Comparison of ENCODE assay signal across 37 cellular contexts in genomic region chr9:83940590-83941303, GRCh38.
"Had no signal": no experiment of that assay in that cellular context is flagged by ENCODE, and none has a peak within 500 bp of the region (broad histone marks: within the 10 kb centered on the region; RNA-seq: fewer than 3 reads in every experiment).

No MANE protein-coding gene starts in this region.

- H3K9ac ChIP-seq: SK-N-SH had no signal

- H3K4me3 ChIP-seq: ascending aorta, cardiac muscle cell, MG63, Peyer's patch, SJSA1 had no signal

- H3K9me3 ChIP-seq: ascending aorta, MG63, Peyer's patch, SJSA1, SK-N-SH had no signal

- H3K4me2 ChIP-seq: SK-N-SH had no signal

- H3K36me3 ChIP-seq: cardiac muscle cell had no signal

- ATAC-seq: PC-3 had no signal

- H3K9me3 Mint-ChIP-seq: activated B cell treated with CpG ODN at 0.5 μM for 24 hours; activated CD4-positive, alpha-beta memory T cell treated with anti-CD3 and anti-CD28 coated beads for 36 hours; activated naive CD8-positive, alpha-beta T cell treated with anti-CD3 and anti-CD28 coated beads, Interleukin-2, amount 10 ng/mL, durations not matched to agents 7 days and 5 days; activated T-helper 2 cell treated with anti-CD3 and anti-CD28 coated beads, Interferon-gamma antibody, Interleukin-2, Interleukin-4, amounts not matched to agents 10 μg/mL and 5 μg/mL and 100 μg/mL, durations not matched to agents 14 hours and 24 hours and 36 hours had no signal

- H3K27ac Mint-ChIP-seq: activated B cell treated with CpG ODN at 0.5 μM for 24 hours; activated CD4-positive, alpha-beta memory T cell treated with anti-CD3 and anti-CD28 coated beads for 36 hours; activated naive CD8-positive, alpha-beta T cell treated with anti-CD3 and anti-CD28 coated beads, Interleukin-2, amount 10 ng/mL, durations not matched to agents 7 days and 5 days; activated T-helper 2 cell treated with anti-CD3 and anti-CD28 coated beads, Interferon-gamma antibody, Interleukin-2, Interleukin-4, amounts not matched to agents 10 μg/mL and 5 μg/mL and 100 μg/mL, durations not matched to agents 14 hours and 24 hours and 36 hours had no signal

- DNase-seq: activated B cell treated with CpG ODN at 0.5 μM for 24 hours; activated CD4-positive, alpha-beta memory T cell treated with anti-CD3 and anti-CD28 coated beads for 36 hours; activated CD4-positive, alpha-beta T cell treated with anti-CD3 and anti-CD28 coated beads for 4 hours; activated CD4-positive, alpha-beta T cell treated with anti-CD3 and anti-CD28 coated beads, Interleukin-2, amount 50 U/mL, for 1 hour; activated CD4-positive, CD25-positive, alpha-beta regulatory T cell treated with anti-CD3 and anti-CD28 coated beads, Interleukin-2, amount 50 U/mL, for 72 hours; activated CD8-positive, alpha-beta memory T cell treated with anti-CD3 and anti-CD28 coated beads, Interleukin-2, amount 50 U/mL, for 4 hours; activated gamma-delta T cell; activated naive CD4-positive, alpha-beta T cell treated with anti-CD3 and anti-CD28 coated beads, Interleukin-2, amount 50 U/mL, for 16 hours; activated naive CD8-positive, alpha-beta T cell treated with anti-CD3 and anti-CD28 coated beads, Interleukin-2, amount 10 ng/mL, durations not matched to agents 7 days and 5 days; activated T-cell treated with anti-CD3 and anti-CD28 coated beads, Interleukin-2, amount 50 U/mL, for 48 hours; amygdala; Kasumi-1; KG1; MG63; NCI-H1048; NCI-H1105 treated with DMSO at 0.1 percent for 48 hours; NCI-H1436; NCI-H1694; NCI-H1930; NCI-H2081 treated with DMSO at 0.1 percent for 48 hours; NCI-H226; NCI-H526; NCI-H748 treated with DMSO at 0.1 percent for 48 hours; NK-92 treated with Interleukin-12 subunit alpha and Interleukin-12 subunit beta, amount 100 ng/mL, for 24 hours; PC-3; RPMI8226; SHP77 treated with DMSO at 0.1 percent for 48 hours; SK-N-SH; T-helper 1 cell; T-helper 2 cell; T-helper 9 cell had no signal

- H3K4me1 ChIP-seq: ascending aorta, Peyer's patch had no signal

- H3K27me3 ChIP-seq: ascending aorta, cardiac muscle cell, MG63, Peyer's patch, SJSA1 had no signal

- H3K27ac ChIP-seq: ascending aorta, cardiac muscle cell, SJSA1, VCaP had no signal

- H3K4me3 Mint-ChIP-seq: activated B cell treated with CpG ODN at 0.5 μM for 24 hours; activated CD4-positive, alpha-beta memory T cell treated with anti-CD3 and anti-CD28 coated beads for 36 hours; activated naive CD8-positive, alpha-beta T cell treated with anti-CD3 and anti-CD28 coated beads, Interleukin-2, amount 10 ng/mL, durations not matched to agents 7 days and 5 days had no signal

- H3K4me1 Mint-ChIP-seq: activated B cell treated with CpG ODN at 0.5 μM for 24 hours had no signal

- H3K27me3 Mint-ChIP-seq: activated B cell treated with CpG ODN at 0.5 μM for 24 hours; activated CD4-positive, alpha-beta memory T cell treated with anti-CD3 and anti-CD28 coated beads for 36 hours; activated naive CD8-positive, alpha-beta T cell treated with anti-CD3 and anti-CD28 coated beads, Interleukin-2, amount 10 ng/mL, durations not matched to agents 7 days and 5 days had no signal
